In the genomic region with DNA sequence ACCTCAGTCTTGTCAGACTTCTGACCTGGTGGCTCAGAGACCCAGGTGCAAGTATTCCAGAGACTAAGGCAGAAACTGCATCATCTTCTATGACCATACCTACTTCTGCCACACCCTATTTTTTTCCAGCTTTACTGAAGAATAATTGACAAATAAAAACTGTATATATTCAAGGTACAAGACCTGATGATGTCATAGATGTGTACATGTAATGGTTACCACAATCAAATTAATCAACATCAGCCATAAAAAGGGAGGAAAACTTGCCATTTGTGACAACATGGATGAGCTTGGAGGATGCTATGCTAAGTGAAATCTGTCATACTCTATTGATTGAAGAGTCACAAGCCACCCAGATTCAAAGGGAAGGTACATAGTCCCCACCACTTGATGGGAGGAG, we compare ENCODE assay signal across 11 cellular contexts.
"Had no signal": no experiment of that assay in that cellular context is flagged by ENCODE, and none has a peak within 500 bp of the region (broad histone marks: within the 10 kb centered on the region; RNA-seq: fewer than 3 reads in every experiment).

No MANE protein-coding gene starts in this region.

- ATAC-seq: GM23338, HCT116 had no signal

- DNase-seq: GM23248, GOT3, H7, H9, HCEC 1CT, HFFc6 had no signal

- FAIRE-seq: H1, H54 had no signal

- H3K36me3 ChIP-seq: HAP-1 had no signal

- H3K4me1 ChIP-seq: HAP-1 had no signal

- H2AFZ ChIP-seq: GM23248, GM23338 had no signal

- H3K9me3 ChIP-seq: HAP-1 had no signal

- H3K4me2 ChIP-seq: GM23338 had no signal

- H3K4me3 ChIP-seq: GM23248, GM23338, HAP-1 had no signal

- H3K27ac ChIP-seq: GM23248 had no signal

- H3K9ac ChIP-seq: GM23248 had no signal
